In the genomic region with DNA sequence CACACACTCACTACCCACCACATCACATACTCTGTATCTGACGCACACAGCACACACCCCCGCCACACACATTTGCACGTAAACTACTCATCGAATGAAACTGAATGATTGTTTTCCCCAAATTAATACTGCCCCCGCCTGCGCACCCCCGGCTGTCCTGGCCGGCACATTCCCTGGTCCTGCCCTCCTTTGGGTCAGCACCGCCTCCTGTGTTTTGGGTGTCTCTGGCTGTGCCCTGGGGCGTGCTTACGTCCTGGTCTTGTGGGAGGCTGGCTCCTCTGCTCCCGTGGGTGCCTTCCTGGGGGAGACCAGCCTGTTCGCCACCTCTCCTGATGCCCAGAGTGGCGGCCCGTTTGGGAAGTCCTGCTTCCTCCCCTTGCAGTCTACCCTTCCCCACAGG, we compare ENCODE assay signal across 26 cellular contexts. TPM values are rescaled to one million over a fixed set of nuclear protein-coding genes. Genes with fewer than 3 reads are reported as not detected.
DNase-seq lines count a peak whose midpoint lies in the region; ATAC-seq and TF ChIP-seq lines count a peak whose summit lies in the region.
"Had no signal": no experiment of that assay in that cellular context is flagged by ENCODE, and none has a peak within 500 bp of the region (broad histone marks: within the 10 kb centered on the region; RNA-seq: fewer than 3 reads in every experiment).

No MANE protein-coding gene starts in this region.

- no peaks in the 10 kb centered on the region for H3K36me3 Mint-ChIP-seq in activated naive CD8-positive, alpha-beta T cell treated with anti-CD3 and anti-CD28 coated beads, Interleukin-2, amount 10 ng/mL, durations not matched to agents 7 days and 5 days
- H3K36me3 Mint-ChIP-seq in activated naive CD8-positive, alpha-beta T cell treated with anti-CD3 and anti-CD28 coated beads for 36 hours, result no peaks in the 10 kb centered on the region

- TF ChIP-seq POLR2A in spleen (IDR thresholded peaks at IDR 0.05) (no peak), esophagus squamous epithelium (IDR thresholded peaks at IDR 0.05) (no peak)

- H3K27ac Mint-ChIP-seq in activated naive CD8-positive, alpha-beta T cell treated with anti-CD3 and anti-CD28 coated beads, Interleukin-2, amount 10 ng/mL, durations not matched to agents 7 days and 5 days, result no peak overlapping the region
- no peak overlapping the region for H3K27ac Mint-ChIP-seq in activated naive CD8-positive, alpha-beta T cell treated with anti-CD3 and anti-CD28 coated beads for 36 hours
- H3K27ac Mint-ChIP-seq: CD4-positive, alpha-beta T cell had no signal

- no peak overlapping the region for H3K4me3 Mint-ChIP-seq in activated naive CD8-positive, alpha-beta T cell treated with anti-CD3 and anti-CD28 coated beads, Interleukin-2, amount 10 ng/mL, durations not matched to agents 7 days and 5 days
- H3K4me3 Mint-ChIP-seq in activated naive CD8-positive, alpha-beta T cell treated with anti-CD3 and anti-CD28 coated beads for 36 hours, result no peak overlapping the region
- H3K4me3 Mint-ChIP-seq: CD4-positive, alpha-beta T cell had no signal

- no peak for ATAC-seq in activated naive CD8-positive, alpha-beta T cell treated with anti-CD3 and anti-CD28 coated beads, Interleukin-2, amount 10 ng/mL, durations not matched to agents 7 days and 5 days (ENCODE audit: low read depth)
- ATAC-seq in RWPE2 (ENCODE audit: low read depth) (no peak), lower lobe of right lung (no peak), mucosa of descending colon (no peak)
- ATAC-seq: A549, GM12878, Panc1 had no signal

- H3K27me3 ChIP-seq in RWPE2 (ENCODE audit: insufficient read depth, poor library complexity, severe bottlenecking), result no peaks in the 10 kb centered on the region
- no peaks in the 10 kb centered on the region for H3K27me3 ChIP-seq in lower lobe of right lung (ENCODE audit: low read depth)
- H3K27me3 ChIP-seq in spleen (replicated peaks in 1 of 7), result peaks cover 0 to 20% (median 0%) of the 10 kb centered on the region in 7 donors
- H3K27me3 ChIP-seq in esophagus squamous epithelium, result no peaks in the 10 kb centered on the region
- H3K27me3 ChIP-seq: BLaER1 treated with 17β-estradiol and CSF1 and Interleukin-3, amounts not matched to agents 10 nM and 100 nM had no signal

- H3K36me3 ChIP-seq in RWPE2 (ENCODE audit: low read depth), result no peaks in the 10 kb centered on the region
- H3K36me3 ChIP-seq in lower lobe of right lung, result no peaks in the 10 kb centered on the region
- H3K36me3 ChIP-seq in spleen, result no peaks in the 10 kb centered on the region
- no peaks in the 10 kb centered on the region for H3K36me3 ChIP-seq in mucosa of descending colon (ENCODE audit: low read depth)
- no peaks in the 10 kb centered on the region for H3K36me3 ChIP-seq in esophagus squamous epithelium
- H3K36me3 ChIP-seq: BLaER1 treated with 17β-estradiol and CSF1 and Interleukin-3, amounts not matched to agents 10 nM and 100 nM had no signal

- H3K27me3 Mint-ChIP-seq in activated naive CD8-positive, alpha-beta T cell treated with anti-CD3 and anti-CD28 coated beads, Interleukin-2, amount 10 ng/mL, durations not matched to agents 7 days and 5 days, result no peaks in the 10 kb centered on the region
- H3K27me3 Mint-ChIP-seq in activated naive CD8-positive, alpha-beta T cell treated with anti-CD3 and anti-CD28 coated beads for 36 hours, result no peaks in the 10 kb centered on the region
- H3K27me3 Mint-ChIP-seq: CD4-positive, alpha-beta T cell had no signal

- no peak for TF ChIP-seq CTCF in RWPE2 (IDR thresholded peaks at IDR 0.05; ENCODE audit: poor library complexity, severe bottlenecking)
- TF ChIP-seq CTCF in lower lobe of right lung (IDR thresholded peaks at IDR 0.05), result no peak
- TF ChIP-seq CTCF in spleen (IDR thresholded peaks at IDR 0.05 in 8 of 11, conservative IDR thresholded peaks at IDR 0.05 in 3 of 11), result no peak
- no peak for TF ChIP-seq CTCF in mucosa of descending colon (IDR thresholded peaks at IDR 0.05)
- no peak for TF ChIP-seq CTCF in esophagus squamous epithelium (IDR thresholded peaks at IDR 0.05)

- peaks cover 40% of the 10 kb centered on the region for H3K4me1 Mint-ChIP-seq in activated naive CD8-positive, alpha-beta T cell treated with anti-CD3 and anti-CD28 coated beads, Interleukin-2, amount 10 ng/mL, durations not matched to agents 7 days and 5 days
- peaks cover 48% of the 10 kb centered on the region for H3K4me1 Mint-ChIP-seq in activated naive CD8-positive, alpha-beta T cell treated with anti-CD3 and anti-CD28 coated beads for 36 hours

- H3K27ac ChIP-seq in RWPE2 (ENCODE audit: poor library complexity, severe bottlenecking) (no peak overlapping the region), lower lobe of right lung (no peak overlapping the region), spleen (no peak overlapping the region), esophagus squamous epithelium (no peak overlapping the region)
- H3K27ac ChIP-seq: A549; BLaER1 treated with 17β-estradiol and CSF1 and Interleukin-3, amounts not matched to agents 10 nM and 100 nM; HL-60; RWPE1; SK-N-MC had no signal

- POLR2A ChIA-PET in activated naive CD8-positive, alpha-beta T cell treated with anti-CD3 and anti-CD28 coated beads, Interleukin-2, amount 10 ng/mL, durations not matched to agents 7 days and 5 days (lab: Charles Lee), result no interaction called here

- WGBS in spleen, 5 donors, result 91 to 94% (median 93%) methylated on average over 15 of the region's 15 CpGs
- WGBS in esophagus squamous epithelium, 2 donors, result 84 to 88% methylated on average over 15 of the region's 15 CpGs

- H3K9me3 ChIP-seq in RWPE2 (ENCODE audit: severe bottlenecking) (no peaks in the 10 kb centered on the region), lower lobe of right lung (no peaks in the 10 kb centered on the region), spleen (no peaks in the 10 kb centered on the region), mucosa of descending colon (no peaks in the 10 kb centered on the region), esophagus squamous epithelium (no peaks in the 10 kb centered on the region)
- H3K9me3 ChIP-seq: A549; BLaER1 treated with 17β-estradiol and CSF1 and Interleukin-3, amounts not matched to agents 10 nM and 100 nM had no signal

- H3K4me3 ChIP-seq in RWPE2 (ENCODE audit: severe bottlenecking) (no peak overlapping the region), lower lobe of right lung (no peak overlapping the region), spleen (no peak overlapping the region), mucosa of descending colon (no peak overlapping the region), esophagus squamous epithelium (no peak overlapping the region)
- H3K4me3 ChIP-seq: A549; BLaER1 treated with 17β-estradiol and CSF1 and Interleukin-3, amounts not matched to agents 10 nM and 100 nM; GM12878; SK-N-MC had no signal

- no peaks in the 10 kb centered on the region for H3K9me3 Mint-ChIP-seq in activated naive CD8-positive, alpha-beta T cell treated with anti-CD3 and anti-CD28 coated beads, Interleukin-2, amount 10 ng/mL, durations not matched to agents 7 days and 5 days
- H3K9me3 Mint-ChIP-seq in activated naive CD8-positive, alpha-beta T cell treated with anti-CD3 and anti-CD28 coated beads for 36 hours, result no peaks in the 10 kb centered on the region
- H3K9me3 Mint-ChIP-seq: CD4-positive, alpha-beta T cell had no signal

- DNase-seq in activated naive CD8-positive, alpha-beta T cell treated with anti-CD3 and anti-CD28 coated beads, Interleukin-2, amount 10 ng/mL, durations not matched to agents 7 days and 5 days, result peak; percentile 22
- no peak for DNase-seq in activated naive CD8-positive, alpha-beta T cell treated with anti-CD3 and anti-CD28 coated beads for 36 hours
- DNase-seq in RWPE2 (ENCODE audit: low spot score) (peak; percentile 55), lower lobe of right lung (peak; percentile 28), spleen (peak; percentile 61), mucosa of descending colon (no peak), esophagus squamous epithelium (lab: John Stamatoyannopoulos, UW) (no peak), DMS 273 (lab: John Stamatoyannopoulos, UW; ENCODE audit: unreplicated experiment) (no peak)
- DNase-seq: AML-193; CD4-positive, alpha-beta T cell; DMS53; NCI-H1048; NCI-H1417; NCI-H1694; NCI-H2029 treated with DMSO at 0.1 percent for 48 hours; NCI-H2227 treated with DMSO at 0.1 percent for 48 hours; NCI-H69; SIG-M5 had no signal

- intact Hi-C loops in lower lobe of right lung (cut with DNase I), result no loop called here
- intact Hi-C loops in spleen (cut with DNase I; ENCODE audit: low total_unique reads), result no loop called here
- intact Hi-C loops in mucosa of descending colon (cut with DNase I, micrococcal nuclease), result no loop called here
- intact Hi-C loops in esophagus squamous epithelium (cut with DNase I), result no loop called here

- H3K4me1 ChIP-seq in RWPE2 (ENCODE audit: insufficient read depth, poor library complexity, severe bottlenecking), result no peaks in the 10 kb centered on the region
- no peaks in the 10 kb centered on the region for H3K4me1 ChIP-seq in lower lobe of right lung
- peaks cover 0 to 29% (median 5%) of the 10 kb centered on the region in 6 donors for H3K4me1 ChIP-seq in spleen
- no peaks in the 10 kb centered on the region for H3K4me1 ChIP-seq in mucosa of descending colon (ENCODE audit: low read depth)
- no peaks in the 10 kb centered on the region for H3K4me1 ChIP-seq in esophagus squamous epithelium

RNA-seq across cellular contexts. Expression of gene APBA2, which starts 30.2 kb away (rescaled TPM):
- 10 to 100 TPM; 65.1 to 66.0 TPM for total RNA-seq in activated naive CD8-positive, alpha-beta T cell treated with anti-CD3 and anti-CD28 coated beads, Interleukin-2, amount 10 ng/mL, durations not matched to agents 7 days and 5 days
- 10 to 100 TPM; 29.2 to 34.1 TPM for total RNA-seq in activated naive CD8-positive, alpha-beta T cell treated with anti-CD3 and anti-CD28 coated beads for 36 hours
- total RNA-seq in lower lobe of right lung (3.8 TPM), spleen (10 to 100 TPM; 15.5 to 33.8 (median 19.2) TPM), mucosa of descending colon (1 to 10 TPM in 2 of 3 donors, under 1 TPM in 1; 0.69 to 2.0 (median 1.2) TPM), esophagus squamous epithelium (1 to 10 TPM in 3 of 4 donors, under 1 TPM in 1; 0.82 to 9.9 (median 1.6) TPM)
- polyA plus RNA-seq in spleen, result 1 to 10 TPM; 5.8 to 6.6 (median 6.4) TPM
- total RNA-seq: OCI-LY7 had no signal

Comparison
In these comparisons a context has a peak if more than half of its experiments do, and no peak if none do; other contexts are left out.
1. DNase-seq: peak in activated naive CD8-positive, alpha-beta T cell treated with anti-CD3 and anti-CD28 coated beads, Interleukin-2, amount 10 ng/mL, durations not matched to agents 7 days and 5 days (single experiment), RWPE2 (single experiment), lower lobe of right lung (single experiment) and spleen (single experiment); none in activated naive CD8-positive, alpha-beta T cell treated with anti-CD3 and anti-CD28 coated beads for 36 hours (single experiment), mucosa of descending colon (0 of 3), esophagus squamous epithelium (single experiment) and DMS 273 (single experiment).